ENCODE assay signal across 1 cellular context in the genomic region with DNA sequence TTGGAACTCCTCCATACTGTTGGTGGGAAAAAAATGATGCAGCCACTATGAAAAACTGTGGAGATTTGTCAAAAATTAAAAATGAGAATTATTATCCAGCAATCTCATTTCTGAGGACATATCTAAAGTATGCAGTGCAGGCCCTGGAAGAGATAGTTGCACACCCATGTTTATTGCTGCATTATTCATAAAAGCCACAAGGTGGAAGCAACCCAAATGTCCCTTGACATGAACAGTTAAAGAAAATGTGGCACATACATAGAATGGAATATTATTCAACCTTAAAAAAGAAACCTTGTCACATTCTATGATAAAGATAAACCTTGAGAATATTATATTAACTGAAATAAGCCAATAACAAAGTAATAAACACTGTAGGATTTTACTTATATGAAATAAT.
A peak's percentile ranks its signal among the peaks of the same experiment; 100 is the strongest.
TF ChIP-seq lines count a peak whose summit lies in the region.

No MANE protein-coding gene starts in this region.

TF ChIP-seq in GM12878, 131 proteins besides CTCF, POLR2A, EP300 and RAD21:
- TF ChIP-seq, protein P1, sequence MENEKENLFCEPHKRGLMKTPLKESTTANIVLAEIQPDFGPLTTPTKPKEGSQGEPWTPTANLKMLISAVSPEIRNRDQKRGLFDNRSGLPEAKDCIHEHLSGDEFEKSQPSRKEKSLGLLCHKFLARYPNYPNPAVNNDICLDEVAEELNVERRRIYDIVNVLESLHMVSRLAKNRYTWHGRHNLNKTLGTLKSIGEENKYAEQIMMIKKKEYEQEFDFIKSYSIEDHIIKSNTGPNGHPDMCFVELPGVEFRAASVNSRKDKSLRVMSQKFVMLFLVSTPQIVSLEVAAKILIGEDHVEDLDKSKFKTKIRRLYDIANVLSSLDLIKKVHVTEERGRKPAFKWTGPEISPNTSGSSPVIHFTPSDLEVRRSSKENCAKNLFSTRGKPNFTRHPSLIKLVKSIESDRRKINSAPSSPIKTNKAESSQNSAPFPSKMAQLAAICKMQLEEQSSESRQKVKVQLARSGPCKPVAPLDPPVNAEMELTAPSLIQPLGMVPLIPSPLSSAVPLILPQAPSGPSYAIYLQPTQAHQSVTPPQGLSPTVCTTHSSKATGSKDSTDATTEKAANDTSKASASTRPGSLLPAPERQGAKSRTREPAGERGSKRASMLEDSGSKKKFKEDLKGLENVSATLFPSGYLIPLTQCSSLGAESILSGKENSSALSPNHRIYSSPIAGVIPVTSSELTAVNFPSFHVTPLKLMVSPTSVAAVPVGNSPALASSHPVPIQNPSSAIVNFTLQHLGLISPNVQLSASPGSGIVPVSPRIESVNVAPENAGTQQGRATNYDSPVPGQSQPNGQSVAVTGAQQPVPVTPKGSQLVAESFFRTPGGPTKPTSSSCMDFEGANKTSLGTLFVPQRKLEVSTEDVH (IDR thresholded peaks at IDR 0.05; ENCODE audit: low read depth, partially characterized antibody), result no peak
- peak; percentile 36; the same call in 1 of the 2 replicates for TF ChIP-seq SMC3 (IDR thresholded peaks at IDR 0.05; ENCODE audit: borderline replicate concordance, low read length)
